In the genomic region with DNA sequence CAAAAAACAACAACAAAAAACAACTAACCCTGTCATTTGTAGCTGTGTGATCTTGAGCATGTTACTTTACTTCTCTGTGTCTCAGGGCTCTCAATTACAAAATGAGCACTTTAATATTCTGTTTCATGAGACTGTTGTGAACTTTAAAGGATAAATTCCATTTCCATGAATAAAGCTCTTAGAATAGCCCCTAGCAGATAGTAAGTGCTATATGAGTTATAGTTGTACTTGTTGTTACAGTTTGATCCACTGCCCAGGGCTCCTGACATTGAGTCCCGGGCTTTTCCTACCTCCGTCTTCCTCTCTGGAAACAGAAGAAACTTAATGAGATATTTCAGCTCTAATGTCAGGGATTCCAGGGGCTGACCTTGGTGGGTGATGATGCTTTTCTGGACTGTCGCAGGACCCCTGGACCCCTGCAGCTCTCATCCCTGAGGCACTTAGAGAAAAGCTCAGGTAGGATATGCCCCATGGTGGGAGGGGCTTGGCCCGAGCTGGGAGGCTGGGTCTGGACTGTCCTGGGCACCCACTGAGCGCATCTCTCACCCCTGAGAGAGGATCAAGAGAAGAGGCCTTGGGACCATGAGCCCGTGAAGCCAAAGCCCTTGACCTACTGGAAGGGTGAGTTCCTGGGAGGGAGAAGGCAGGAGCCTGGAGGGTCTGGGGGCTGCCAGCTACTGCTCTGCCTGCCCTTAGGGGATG, we compare ENCODE assay signal across 22 cellular contexts. TPM values are rescaled to one million over a fixed set of nuclear protein-coding genes. Genes with fewer than 3 reads are reported as not detected.
A peak's percentile ranks its signal among the peaks of the same experiment; 100 is the strongest.
DNase-seq lines count a peak whose midpoint lies in the region; ATAC-seq and TF ChIP-seq lines count a peak whose summit lies in the region.
"Had no signal": no experiment of that assay in that cellular context is flagged by ENCODE, and none has a peak within 500 bp of the region (broad histone marks: within the 10 kb centered on the region; RNA-seq: fewer than 3 reads in every experiment).

No MANE protein-coding gene starts in this region.

- peaks cover 2% of the 10 kb centered on the region for H3K27me3 Mint-ChIP-seq in activated naive CD4-positive, alpha-beta T cell treated with anti-CD3 and anti-CD28 coated beads, Interleukin-2, amount 50 U/mL, for 24 hours

- TF ChIP-seq CTCF in uterus (IDR thresholded peaks at IDR 0.05) = no peak

- H3K9me3 ChIP-seq in uterus = no peaks in the 10 kb centered on the region

- peaks cover 16% of the 10 kb centered on the region for H3K4me1 Mint-ChIP-seq in activated naive CD4-positive, alpha-beta T cell treated with anti-CD3 and anti-CD28 coated beads, Interleukin-2, amount 50 U/mL, for 24 hours

- H3K36me3 Mint-ChIP-seq in activated naive CD4-positive, alpha-beta T cell treated with anti-CD3 and anti-CD28 coated beads, Interleukin-2, amount 50 U/mL, for 24 hours = no peaks in the 10 kb centered on the region

- intact Hi-C loops in Right ventricle myocardium superior (cut with DNase I) (no loop called here), uterus (cut with DNase I; ENCODE audit: low total_unique reads) (no loop called here)

- H3K27ac Mint-ChIP-seq in activated naive CD4-positive, alpha-beta T cell treated with anti-CD3 and anti-CD28 coated beads, Interleukin-2, amount 50 U/mL, for 24 hours = peak overlapping the region; percentile 14
- H3K27ac Mint-ChIP-seq: B cell had no signal

- H3K4me1 ChIP-seq in uterus = peaks cover 0 to 6% of the 10 kb centered on the region in 2 donors

- H3K4me3 ChIP-seq in uterus = no peak overlapping the region

- no peaks in the 10 kb centered on the region for H3K27me3 ChIP-seq in uterus

- peak overlapping the region; percentile 59 to 78 for H3K27ac ChIP-seq in uterus

- no peaks in the 10 kb centered on the region for H3K36me3 ChIP-seq in uterus

- ATAC-seq in Right ventricle myocardium superior (ENCODE audit: poor library complexity) (peak; percentile 36), GM18873 (IDR thresholded peaks at IDR 0.05; ENCODE audit: low FRiP score, unreplicated experiment) (no peak)
- ATAC-seq: HCT116 had no signal

- H3K9me3 Mint-ChIP-seq in activated naive CD4-positive, alpha-beta T cell treated with anti-CD3 and anti-CD28 coated beads, Interleukin-2, amount 50 U/mL, for 24 hours = no peaks in the 10 kb centered on the region

- no peak for TF ChIP-seq POLR2A in uterus (IDR thresholded peaks at IDR 0.05)

- DNase-seq in activated naive CD4-positive, alpha-beta T cell treated with Interleukin-2 at 50 U/mL for 16 hours = no peak
- DNase-seq in Right ventricle myocardium superior = no peak
- peak; percentile 45 for DNase-seq in hepatic stellate cell (ENCODE audit: low spot score)
- no peak for DNase-seq in uterus
- no peak for DNase-seq in NCI-H1436 (lab: John Stamatoyannopoulos, UW)
- no peak for DNase-seq in stimulated activated naive CD4-positive, alpha-beta T cell treated with Interleukin-2 at 50 U/mL for 16 hours (lab: John Stamatoyannopoulos, UW)
- DNase-seq: 8988T, COR-L47, DMS 273 treated with DMSO at 0.1 percent for 48 hours, DND-41, MM.1S, NCI-H1092, NCI-H146, NCI-H2029 treated with DMSO at 0.1 percent for 48 hours, NCI-H510A, NCI-H748 treated with DMSO at 0.1 percent for 48 hours, OCI-M1, SHP77 treated with DMSO at 0.1 percent for 48 hours had no signal

- no peak overlapping the region for H3K4me3 Mint-ChIP-seq in activated naive CD4-positive, alpha-beta T cell treated with anti-CD3 and anti-CD28 coated beads, Interleukin-2, amount 50 U/mL, for 24 hours
- H3K4me3 Mint-ChIP-seq: B cell had no signal

RNA-seq across cellular contexts. Expression of a gene that starts 5.1 kb away (rescaled TPM):
- total RNA-seq in Right ventricle myocardium superior = 10.0 TPM
- total RNA-seq in uterus = 10 to 100 TPM; 27.4 to 90.1 (median 59.9) TPM
- total RNA-seq: B cell had no signal

RNA-seq across cellular contexts. Expression of a gene that starts 7.4 kb away (rescaled TPM):
- total RNA-seq in Right ventricle myocardium superior = 2.9 TPM
- 10 to 100 TPM in 1 of 4 donors, 1 to 10 TPM in 1, under 1 TPM in 1, not detected in 1; under 0.01 to 18.3 (median 2.7) TPM for total RNA-seq in uterus

RNA-seq across cellular contexts. Expression of a gene that starts 11.7 kb away (rescaled TPM):
- total RNA-seq in Right ventricle myocardium superior (4.4 TPM), uterus (10 to 100 TPM in 1 of 4 donors, 1 to 10 TPM in 2, under 1 TPM in 1; 0.29 to 23.1 (median 3.4) TPM)
- total RNA-seq: B cell had no signal

RNA-seq across cellular contexts. Expression of a gene that starts 17.7 kb away (rescaled TPM):
- total RNA-seq in Right ventricle myocardium superior = 1.3 TPM
- total RNA-seq in uterus = 1 to 10 TPM in 1 of 4 donors, under 1 TPM in 1, not detected in 2; 0.76 to 9.6 TPM

RNA-seq across cellular contexts. Expression of a gene that starts 18.6 kb away (rescaled TPM):
- 63.0 TPM for total RNA-seq in Right ventricle myocardium superior
- 10 to 100 TPM; 37.1 to 68.6 (median 52.8) TPM for total RNA-seq in uterus
